Comparison of ENCODE assay signal across 30 cellular contexts in genomic region chr10:100945754-100946153, GRCh38.
"Had no signal": no experiment of that assay in that cellular context is flagged by ENCODE, and none has a peak within 500 bp of the region (broad histone marks: within the 10 kb centered on the region; RNA-seq: fewer than 3 reads in every experiment).

No MANE protein-coding gene starts in this region.

- ATAC-seq: activated CD8-positive, alpha-beta memory T cell treated with anti-CD3 and anti-CD28 coated beads, Interleukin-2, amount 10 ng/mL, durations not matched to agents 7 days and 5 days; activated CD8-positive, alpha-beta T cell treated with anti-CD3 and anti-CD28 coated beads, Interleukin-2, amount 10 ng/mL, durations not matched to agents 7 days and 5 days had no signal

- H3K4me3 Mint-ChIP-seq: activated B cell treated with CpG ODN at 0.5 μM for 24 hours; activated CD4-positive, alpha-beta memory T cell treated with anti-CD3 and anti-CD28 coated beads, Interleukin-2, amount 10 ng/mL, durations not matched to agents 7 days and 5 days; activated CD4-positive, alpha-beta T cell treated with anti-CD3 and anti-CD28 coated beads, Interleukin-2, amount 10 ng/mL, durations not matched to agents 24 days and 14 days; activated CD8-positive, alpha-beta memory T cell treated with anti-CD3 and anti-CD28 coated beads, Interleukin-2, amount 10 ng/mL, durations not matched to agents 7 days and 5 days; activated CD8-positive, alpha-beta T cell treated with anti-CD3 and anti-CD28 coated beads, Interleukin-2, amount 10 ng/mL, durations not matched to agents 7 days and 5 days; activated naive CD4-positive, alpha-beta T cell treated with anti-CD3 and anti-CD28 coated beads, Interleukin-2, amount 10 ng/mL, durations not matched to agents 7 days and 5 days; activated naive CD4-positive, alpha-beta T cell treated with anti-CD3 and anti-CD28 coated beads, Interleukin-2, amount 50 U/mL, for 24 hours; activated naive CD8-positive, alpha-beta T cell; activated T-cell treated with anti-CD3 and anti-CD28 coated beads, Interleukin-2, amount 50 U/mL, for 24 hours; brain; central memory CD8-positive, alpha-beta T cell; T-helper 1 cell treated with Interleukin-12 subunit alpha and Interleukin-12 subunit beta and Interleukin-4 antibody, amounts not matched to agents 30 μg/mL and 1 μg/mL, for 36 hours; T-helper 2 cell treated with Interferon-gamma antibody and Interleukin-4, amounts not matched to agents 5 μg/mL and 100 μg/mL, for 36 hours had no signal

- DNase-seq: activated B cell treated with CpG ODN at 0.5 μM for 24 hours; activated CD4-positive, alpha-beta memory T cell treated with anti-CD3 and anti-CD28 coated beads, Interleukin-2, amount 10 ng/mL, durations not matched to agents 7 days and 5 days; activated CD4-positive, alpha-beta T cell treated with anti-CD3 and anti-CD28 coated beads for 4 hours; activated CD4-positive, alpha-beta T cell treated with anti-CD3 and anti-CD28 coated beads, Interleukin-2, amount 10 ng/mL, durations not matched to agents 24 days and 14 days; activated CD4-positive, alpha-beta T cell treated with anti-CD3 and anti-CD28 coated beads, Interleukin-2, amount 50 U/mL, for 1 hour; activated CD4-positive, alpha-beta T cell treated with anti-CD3 and anti-CD28 coated beads, Interleukin-2, amount 50 U/mL, for 4 hours; activated CD4-positive, CD25-positive, alpha-beta regulatory T cell treated with anti-CD3 and anti-CD28 coated beads, Interleukin-2, amount 50 U/mL, for 72 hours; activated CD8-positive, alpha-beta memory T cell treated with anti-CD3 and anti-CD28 coated beads for 24 hours; activated CD8-positive, alpha-beta memory T cell treated with anti-CD3 and anti-CD28 coated beads, Interleukin-2, amount 10 ng/mL, durations not matched to agents 7 days and 5 days; activated CD8-positive, alpha-beta memory T cell treated with anti-CD3 and anti-CD28 coated beads, Interleukin-2, amount 50 U/mL, for 48 hours; activated CD8-positive, alpha-beta T cell treated with anti-CD3 and anti-CD28 coated beads, Interleukin-2, amount 10 ng/mL, durations not matched to agents 7 days and 5 days; activated effector memory CD4-positive, alpha-beta T cell treated with Interleukin-2 at 50 U/mL for 16 hours; activated gamma-delta T cell; activated naive CD4-positive, alpha-beta T cell treated with anti-CD3 and anti-CD28 coated beads, Interleukin-2, amount 10 ng/mL, durations not matched to agents 7 days and 5 days; activated naive CD4-positive, alpha-beta T cell treated with Interleukin-2 at 50 U/mL for 16 hours; activated T-cell treated with anti-CD3 and anti-CD28 coated beads, Interleukin-2, amount 50 U/mL, for 24 hours; activated T-cell treated with anti-CD3 and anti-CD28 coated beads, Interleukin-2, amount 50 U/mL, for 48 hours; amygdala; caudate nucleus; cerebellar nuclear complex; T-helper 1 cell; T-helper 2 cell; T-helper 9 cell had no signal

- H3K4me1 Mint-ChIP-seq: activated B cell treated with CpG ODN at 0.5 μM for 24 hours, brain had no signal

- H3K27me3 Mint-ChIP-seq: activated B cell treated with CpG ODN at 0.5 μM for 24 hours; activated CD4-positive, alpha-beta memory T cell treated with anti-CD3 and anti-CD28 coated beads, Interleukin-2, amount 10 ng/mL, durations not matched to agents 7 days and 5 days; activated CD4-positive, alpha-beta T cell treated with anti-CD3 and anti-CD28 coated beads, Interleukin-2, amount 10 ng/mL, durations not matched to agents 24 days and 14 days; activated CD8-positive, alpha-beta memory T cell treated with anti-CD3 and anti-CD28 coated beads, Interleukin-2, amount 10 ng/mL, durations not matched to agents 7 days and 5 days; activated naive CD4-positive, alpha-beta T cell treated with anti-CD3 and anti-CD28 coated beads, Interleukin-2, amount 10 ng/mL, durations not matched to agents 7 days and 5 days; activated naive CD4-positive, alpha-beta T cell treated with anti-CD3 and anti-CD28 coated beads, Interleukin-2, amount 50 U/mL, for 24 hours; activated naive CD8-positive, alpha-beta T cell; activated T-cell treated with anti-CD3 and anti-CD28 coated beads, Interleukin-2, amount 50 U/mL, for 24 hours; central memory CD8-positive, alpha-beta T cell had no signal

- H3K9me3 Mint-ChIP-seq: activated B cell treated with CpG ODN at 0.5 μM for 24 hours; activated CD4-positive, alpha-beta memory T cell treated with anti-CD3 and anti-CD28 coated beads, Interleukin-2, amount 10 ng/mL, durations not matched to agents 7 days and 5 days; activated CD4-positive, alpha-beta T cell treated with anti-CD3 and anti-CD28 coated beads, Interleukin-2, amount 10 ng/mL, durations not matched to agents 24 days and 14 days; activated naive CD4-positive, alpha-beta T cell treated with anti-CD3 and anti-CD28 coated beads, Interleukin-2, amount 10 ng/mL, durations not matched to agents 7 days and 5 days; activated naive CD4-positive, alpha-beta T cell treated with anti-CD3 and anti-CD28 coated beads, Interleukin-2, amount 50 U/mL, for 24 hours; activated T-cell treated with anti-CD3 and anti-CD28 coated beads, Interleukin-2, amount 50 U/mL, for 24 hours; activated T-helper 2 cell treated with anti-CD3 and anti-CD28 coated beads, Interferon-gamma antibody, Interleukin-2, Interleukin-4, amounts not matched to agents 10 μg/mL and 5 μg/mL and 100 μg/mL, durations not matched to agents 14 hours and 24 hours and 36 hours; brain; central memory CD8-positive, alpha-beta T cell; T-helper 1 cell treated with Interleukin-12 subunit alpha and Interleukin-12 subunit beta and Interleukin-4 antibody, amounts not matched to agents 30 μg/mL and 1 μg/mL, for 36 hours; T-helper 2 cell treated with Interferon-gamma antibody and Interleukin-4, amounts not matched to agents 5 μg/mL and 100 μg/mL, for 36 hours had no signal

- H3K27ac Mint-ChIP-seq: activated B cell treated with CpG ODN at 0.5 μM for 24 hours; activated CD4-positive, alpha-beta memory T cell treated with anti-CD3 and anti-CD28 coated beads, Interleukin-2, amount 10 ng/mL, durations not matched to agents 7 days and 5 days; activated CD4-positive, alpha-beta T cell treated with anti-CD3 and anti-CD28 coated beads, Interleukin-2, amount 10 ng/mL, durations not matched to agents 24 days and 14 days; activated CD8-positive, alpha-beta memory T cell treated with anti-CD3 and anti-CD28 coated beads, Interleukin-2, amount 10 ng/mL, durations not matched to agents 7 days and 5 days; activated CD8-positive, alpha-beta T cell treated with anti-CD3 and anti-CD28 coated beads, Interleukin-2, amount 10 ng/mL, durations not matched to agents 7 days and 5 days; activated naive CD4-positive, alpha-beta T cell treated with anti-CD3 and anti-CD28 coated beads, Interleukin-2, amount 10 ng/mL, durations not matched to agents 7 days and 5 days; activated naive CD4-positive, alpha-beta T cell treated with anti-CD3 and anti-CD28 coated beads, Interleukin-2, amount 50 U/mL, for 24 hours; activated naive CD8-positive, alpha-beta T cell; activated T-cell treated with anti-CD3 and anti-CD28 coated beads, Interleukin-2, amount 50 U/mL, for 24 hours; activated T-helper 2 cell treated with anti-CD3 and anti-CD28 coated beads, Interferon-gamma antibody, Interleukin-2, Interleukin-4, amounts not matched to agents 10 μg/mL and 5 μg/mL and 100 μg/mL, durations not matched to agents 14 hours and 24 hours and 36 hours; brain; T-helper 1 cell treated with Interleukin-12 subunit alpha and Interleukin-12 subunit beta and Interleukin-4 antibody, amounts not matched to agents 30 μg/mL and 1 μg/mL, for 36 hours; T-helper 2 cell treated with Interferon-gamma antibody and Interleukin-4, amounts not matched to agents 5 μg/mL and 100 μg/mL, for 36 hours had no signal
